8 cellular contexts compared by ENCODE assay signal in genomic region chr2:85420743-85421705, GRCh38. TPM values are rescaled to one million over a fixed set of nuclear protein-coding genes. Genes with fewer than 3 reads are reported as not detected.
DNase-seq lines count a peak whose midpoint lies in the region; ATAC-seq, FAIRE-seq and TF ChIP-seq lines count a peak whose summit lies in the region.

No MANE protein-coding gene starts in this region.

- ATAC-seq in HG02763 (IDR thresholded peaks at IDR 0.05; ENCODE audit: unreplicated experiment) (peak; percentile 65), HG02840 (IDR thresholded peaks at IDR 0.05; ENCODE audit: low FRiP score, unreplicated experiment) (no peak)

- no peaks in the 10 kb centered on the region for H3K9me3 Mint-ChIP-seq in astrocyte (ENCODE audit: unreplicated experiment)

- H3K4me1 ChIP-seq in astrocyte (ENCODE audit: insufficient read depth, low read length), result peaks cover 31% of the 10 kb centered on the region
- peaks cover 0 to 32% (median 30%) of the 10 kb centered on the region in 4 donors for H3K4me1 ChIP-seq in sigmoid colon

- TF ChIP-seq EP300 in sigmoid colon (IDR thresholded peaks at IDR 0.05), result no peak

- H3K9me3 ChIP-seq in astrocyte (ENCODE audit: insufficient read depth, low read depth, low read length), result no peaks in the 10 kb centered on the region
- no peaks in the 10 kb centered on the region for H3K9me3 ChIP-seq in sigmoid colon

- H3K4me3 ChIP-seq in astrocyte (ENCODE audit: insufficient read depth, low read depth, low read length) (peak overlapping the region; percentile 14), sigmoid colon (peak overlapping the region in 2 of 4 donors; percentile 3 to 10)

- H3K27ac ChIP-seq in astrocyte (ENCODE audit: low read depth, low read length), result peak overlapping the region; percentile 56
- peak overlapping the region; percentile 66 to 94 (median 93) for H3K27ac ChIP-seq in sigmoid colon

- H3K36me3 Mint-ChIP-seq in astrocyte (ENCODE audit: low read depth, unreplicated experiment), result no peaks in the 10 kb centered on the region

- peak overlapping the region; percentile 74 for H3K4me3 Mint-ChIP-seq in astrocyte (ENCODE audit: unreplicated experiment)

- FAIRE-seq in GM12892 (lab: Jason Lieb, UNC) (peak; percentile 54), astrocyte (lab: Jason Lieb, UNC) (no peak)

- 21 to 41% methylated on average over 31 of the region's 31 CpGs for WGBS in sigmoid colon, 2 donors

- peaks cover 4% of the 10 kb centered on the region for H3K79me2 ChIP-seq in astrocyte (ENCODE audit: insufficient read depth, low read length)

- peak overlapping the region; percentile 72 for H3K27ac Mint-ChIP-seq in astrocyte (ENCODE audit: unreplicated experiment)

- peaks cover 24% of the 10 kb centered on the region for H3K4me1 Mint-ChIP-seq in astrocyte (ENCODE audit: low read depth, unreplicated experiment)

- peaks cover 5% of the 10 kb centered on the region for H3K27me3 Mint-ChIP-seq in astrocyte (ENCODE audit: low read depth, unreplicated experiment)

- peak; percentile 95 for TF ChIP-seq CTCF in astrocyte (IDR thresholded peaks at IDR 0.05; ENCODE audit: insufficient read depth, low read depth, low read length)
- peak; percentile 99 to 100 (median 100) for TF ChIP-seq CTCF in sigmoid colon (IDR thresholded peaks at IDR 0.05)

- DNase-seq in GM12892 (ENCODE audit: insufficient read length) (peak; percentile 86), NCI-H146 (lab: John Stamatoyannopoulos, UW) (peak; percentile 85), T-helper 22 cell (ENCODE audit: low read depth) (peak; percentile 67), astrocyte (ENCODE audit: low read depth) (peak; percentile 67), hepatic stellate cell (ENCODE audit: low spot score) (peak; percentile 94), sigmoid colon (peak; percentile 94)

- H3K9ac ChIP-seq in astrocyte (ENCODE audit: low read length), result peak overlapping the region; percentile 58

- H3K36me3 ChIP-seq in astrocyte (ENCODE audit: insufficient read depth, low read length), result no peaks in the 10 kb centered on the region
- H3K36me3 ChIP-seq in sigmoid colon, result no peaks in the 10 kb centered on the region

- peak overlapping the region; percentile 78 for H2AFZ ChIP-seq in astrocyte (ENCODE audit: low read depth, low read length)

- H3K4me2 ChIP-seq in astrocyte (ENCODE audit: low read length), result peak overlapping the region; percentile 70

- no peaks in the 10 kb centered on the region for H3K27me3 ChIP-seq in astrocyte (ENCODE audit: insufficient read depth, low read length)
- no peaks in the 10 kb centered on the region for H3K27me3 ChIP-seq in sigmoid colon

- intact Hi-C loops in sigmoid colon (cut with DNase I), result loop anchor here (1.0 to 2.0 kb wide), 3 partner anchors 118 to 182 kb away; partner anchors contain the start of genes MAT2A and TMEM150A

- H4K20me1 ChIP-seq in astrocyte (ENCODE audit: insufficient read depth, low read length), result no peaks in the 10 kb centered on the region

- no peak for TF ChIP-seq POLR2A in GM12892 (IDR thresholded peaks at IDR 0.05; ENCODE audit: low read depth, low read length)
- no peak for TF ChIP-seq POLR2A in sigmoid colon (IDR thresholded peaks at IDR 0.05)

RNA-seq across cellular contexts. Expression of gene SH2D6, which starts 2.5 kb away (rescaled TPM):
- polyA plus RNA-seq in GM12892 (2012; ENCODE audit: missing spikeins), result not detected
- 0.58 and 0.64 TPM in 2 replicates for total RNA-seq in astrocyte
- total RNA-seq in sigmoid colon, result not detected
- 10 to 100 TPM in 2 of 3 donors, 1 to 10 TPM in 1; 2.8 to 14.6 (median 11.4) TPM for polyA plus RNA-seq in sigmoid colon

RNA-seq across cellular contexts. Expression of gene CAPG, which starts 10.9 kb away (rescaled TPM):
- 108 TPM for polyA plus RNA-seq in GM12892 (2012; ENCODE audit: missing spikeins)
- total RNA-seq in astrocyte (59.3 and 68.2 TPM in 2 replicates), sigmoid colon (10 to 100 TPM; 20.9 to 33.0 (median 30.1) TPM)
- polyA plus RNA-seq in sigmoid colon, result 100 to 1,000 TPM; 112 to 230 (median 150) TPM
